23 cellular contexts compared by ENCODE assay signal in genomic region chr7:14859267-14859666, GRCh38. TPM values are rescaled to one million over a fixed set of nuclear protein-coding genes. Genes with fewer than 3 reads are reported as not detected.
A peak's percentile ranks its signal among the peaks of the same experiment; 100 is the strongest.
DNase-seq lines count a peak whose midpoint lies in the region; ATAC-seq and TF ChIP-seq lines count a peak whose summit lies in the region.
"Had no signal": no experiment of that assay in that cellular context is flagged by ENCODE, and none has a peak within 500 bp of the region (broad histone marks: within the 10 kb centered on the region; RNA-seq: fewer than 3 reads in every experiment).

No MANE protein-coding gene starts in this region.

- H2BK120ac ChIP-seq in H9 (ENCODE audit: low read depth, low read length, poor library complexity, severe bottlenecking), result no peak overlapping the region

- H3K27ac Mint-ChIP-seq in H9, result no peak overlapping the region
- H3K27ac Mint-ChIP-seq: B cell; CD8-positive, alpha-beta memory T cell; GM23338; HFFc6 had no signal

- H4K5ac ChIP-seq in H9 (ENCODE audit: insufficient read length, low read depth, low read length), result no peak overlapping the region

- no peaks in the 10 kb centered on the region for H3K9me3 ChIP-seq in H9 (ENCODE audit: control insufficient read depth, low read depth, low read length)
- H3K9me3 ChIP-seq in endocrine pancreas (ENCODE audit: control insufficient read depth, low read length), result no peaks in the 10 kb centered on the region
- H3K9me3 ChIP-seq: HAP-1, Peyer's patch had no signal

- TF ChIP-seq CTCF in H9 (conservative IDR thresholded peaks at IDR 0.05), result no peak

- peak overlapping the region; percentile 67 for H3T11ph ChIP-seq in H9 (ENCODE audit: low read length)

- H3K27me3 ChIP-seq in H9 (ENCODE audit: insufficient read depth, low read length) (no peaks in the 10 kb centered on the region), endocrine pancreas (ENCODE audit: control insufficient read depth, insufficient read depth, low read length) (no peaks in the 10 kb centered on the region)
- H3K27me3 ChIP-seq: Peyer's patch had no signal

- no peak overlapping the region for H3K4ac ChIP-seq in H9 (ENCODE audit: low read depth, low read length)

- no peak overlapping the region for H4K8ac ChIP-seq in H9 (replicated peaks; ENCODE audit: insufficient read length, low read depth, low read length)

- H3K79me2 ChIP-seq in H9 (ENCODE audit: insufficient read depth, low read length), result no peaks in the 10 kb centered on the region

- no peak overlapping the region for H3K27ac ChIP-seq in H9 (ENCODE audit: insufficient read length, low read depth, low read length)
- H3K27ac ChIP-seq: C4-2B, Peyer's patch, SK-N-MC had no signal

- no CpG with 5 or more reads among the region's 2 CpGs for WGBS in H9 (ENCODE audit: extremely low coverage, insufficient read length, low lambda C conversion rate)

- H3K9ac ChIP-seq in H9 (ENCODE audit: extremely low read depth, insufficient read length, low read length) (no peak overlapping the region), endocrine pancreas (ENCODE audit: control insufficient read depth, insufficient read depth, low read length) (no peak overlapping the region)

- H3K56ac ChIP-seq in H9 (ENCODE audit: insufficient read length, low read depth, low read length), result no peak overlapping the region

- no peaks in the 10 kb centered on the region for H3K27me3 Mint-ChIP-seq in H9 (ENCODE audit: low read depth)
- H3K27me3 Mint-ChIP-seq: B cell; CD8-positive, alpha-beta memory T cell had no signal

- no peak overlapping the region for H4K91ac ChIP-seq in H9 (ENCODE audit: insufficient read length, low read depth, low read length)

- no peak overlapping the region for H2BK12ac ChIP-seq in H9 (ENCODE audit: insufficient read length, low read depth, low read length)

- no peaks in the 10 kb centered on the region for H4K20me1 ChIP-seq in H9 (ENCODE audit: control insufficient read depth, insufficient read depth, insufficient read length)

- no peak overlapping the region for H3K14ac ChIP-seq in H9 (ENCODE audit: insufficient read depth, low read length)

- ATAC-seq in GM18868 (IDR thresholded peaks at IDR 0.05; ENCODE audit: unreplicated experiment) (peak; percentile 64), GM18909 (IDR thresholded peaks at IDR 0.05; ENCODE audit: poor library complexity, unreplicated experiment) (no peak), HG03139 (IDR thresholded peaks at IDR 0.05; ENCODE audit: unreplicated experiment) (no peak)
- ATAC-seq: GM23338, K562 had no signal

- no peak overlapping the region for H2BK5ac ChIP-seq in H9 (ENCODE audit: insufficient read length, low read length)

- no peak overlapping the region for H3K23ac ChIP-seq in H9 (ENCODE audit: insufficient read length, low read depth, low read length)

- no peaks in the 10 kb centered on the region for H3K4me1 Mint-ChIP-seq in H9
- H3K4me1 Mint-ChIP-seq: B cell; CD8-positive, alpha-beta memory T cell had no signal

- peak overlapping the region; percentile 57 for H3K4me3 ChIP-seq in endocrine pancreas (ENCODE audit: control insufficient read depth, insufficient read depth, low read length)
- H3K4me3 ChIP-seq: GM23338, HAP-1, K562, Peyer's patch, SK-N-MC had no signal

- no peaks in the 10 kb centered on the region for H3K79me1 ChIP-seq in H9 (ENCODE audit: insufficient read depth, low read depth, low read length, poor library complexity, severe bottlenecking)

- no peaks in the 10 kb centered on the region for H3K23me2 ChIP-seq in H9 (ENCODE audit: insufficient read length, low read depth, low read length, poor library complexity, severe bottlenecking)

- no peak overlapping the region for H2BK20ac ChIP-seq in H9 (ENCODE audit: low read depth, low read length, poor library complexity, severe bottlenecking)

- H3K9me3 Mint-ChIP-seq in H9, result peaks cover 2 to 9% of the 10 kb centered on the region in 2 experiments
- H3K9me3 Mint-ChIP-seq: HFFc6 had no signal

- no peak overlapping the region for H3K4me2 ChIP-seq in H9 (ENCODE audit: insufficient read depth, insufficient read length, low read length)
- H3K4me2 ChIP-seq: GM23338 had no signal

- H3K4me1 ChIP-seq in H9 (ENCODE audit: insufficient read depth, low read length) (no peaks in the 10 kb centered on the region), endocrine pancreas (ENCODE audit: control insufficient read depth, insufficient read depth, low read length) (no peaks in the 10 kb centered on the region)
- H3K4me1 ChIP-seq: HAP-1, Peyer's patch had no signal

- no peaks in the 10 kb centered on the region for H3K36me3 ChIP-seq in endocrine pancreas (ENCODE audit: control insufficient read depth, insufficient read depth, low read length)
- H3K36me3 ChIP-seq: HAP-1, Peyer's patch had no signal

- H3K36me3 Mint-ChIP-seq in H9 (ENCODE audit: insufficient read depth in 1 of 3, low read depth in 3 of 3), result peaks cover under 1 to 2% (median 2%) of the 10 kb centered on the region in 3 experiments; a peak in 4 of 7 replicates
- H3K36me3 Mint-ChIP-seq: CD8-positive, alpha-beta memory T cell had no signal

- H3K18ac ChIP-seq in H9 (ENCODE audit: insufficient read length, low read depth, low read length), result no peak overlapping the region

- H3K4me3 Mint-ChIP-seq in H9, result no peak overlapping the region
- H3K4me3 Mint-ChIP-seq: B cell; CD8-positive, alpha-beta memory T cell; GM23338; HFFc6 had no signal

- DNase-seq in H9, result no peak
- peak; percentile 27 for DNase-seq in OCI-M1 (lab: John Stamatoyannopoulos, UW)
- no peak for DNase-seq in activated CD4-positive, CD25-positive, alpha-beta regulatory T cell (lab: John Stamatoyannopoulos, UW)
- DNase-seq: CD8-positive, alpha-beta memory T cell; HFFc6; NCI-H1694; NCI-H526 treated with DMSO at 0.1 percent for 48 hours; NK-92 treated with Interleukin-12 subunit alpha and Interleukin-12 subunit beta, amount 100 ng/mL, for 24 hours; Peyer's patch; SIG-M5; T-helper 9 cell had no signal

- no peak overlapping the region for H2BK15ac ChIP-seq in H9 (ENCODE audit: low read depth, low read length)

- H2AFZ ChIP-seq in H9 (ENCODE audit: low read length), result no peak overlapping the region
- H2AFZ ChIP-seq: GM23338 had no signal

- H2AK5ac ChIP-seq in H9 (ENCODE audit: insufficient read length, low read length), result no peak overlapping the region

RNA-seq across cellular contexts. Expression of gene DGKB, which starts 43.3 kb away (rescaled TPM):
- total RNA-seq in H9 (2021), result 0.26 and 0.33 TPM in 2 replicates
- total RNA-seq: B cell; CD8-positive, alpha-beta memory T cell; K562; MCF 10A; T-helper 1 cell treated with Interleukin-12 subunit alpha and Interleukin-12 subunit beta and Interleukin-4 antibody, amounts not matched to agents 30 ng/mL and 1 ng/mL, for 36 hours had no signal
